Comparison of ENCODE assay signal across 17 cellular contexts in the genomic region with DNA sequence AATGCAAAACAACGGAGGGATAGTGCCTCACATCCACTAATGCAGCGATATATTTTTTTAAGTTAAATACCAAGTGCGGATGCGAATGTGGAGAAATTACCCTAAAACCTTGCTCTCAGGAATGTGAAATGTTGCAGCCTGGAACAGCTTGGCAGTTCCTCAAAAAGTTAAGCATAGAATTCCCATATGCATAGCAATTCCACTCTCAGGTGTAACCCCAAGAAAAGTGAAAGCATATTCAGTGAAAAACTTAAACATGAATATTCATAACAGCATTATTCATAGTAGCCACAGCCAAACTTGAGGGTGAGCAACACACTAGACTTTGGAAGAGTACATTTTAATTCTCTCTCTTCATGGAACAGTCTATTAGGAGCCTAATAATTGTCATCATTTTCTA.
DNase-seq lines count a peak whose midpoint lies in the region; ATAC-seq, FAIRE-seq and TF ChIP-seq lines count a peak whose summit lies in the region.
"Had no signal": no experiment of that assay in that cellular context is flagged by ENCODE, and none has a peak within 500 bp of the region (broad histone marks: within the 10 kb centered on the region; RNA-seq: fewer than 3 reads in every experiment).

No MANE protein-coding gene starts in this region.

- H3K27me3 Mint-ChIP-seq in astrocyte (ENCODE audit: low read depth, unreplicated experiment), result no peaks in the 10 kb centered on the region

- H3K9me3 Mint-ChIP-seq in astrocyte (ENCODE audit: unreplicated experiment), result peaks cover 4% of the 10 kb centered on the region

- no peak overlapping the region for H3K9ac ChIP-seq in HCT116 (ENCODE audit: low read length)
- H3K9ac ChIP-seq in astrocyte (ENCODE audit: low read length), result no peak overlapping the region
- H3K9ac ChIP-seq: BLaER1 had no signal

- intact Hi-C loops in HCT116 (cut with micrococcal nuclease), result no loop called here
- intact Hi-C loops in uterus (cut with DNase I; ENCODE audit: low total_unique reads), result no loop called here

- H3K4me2 ChIP-seq in HCT116 (ENCODE audit: low read length) (0 out of 2 replicates have a peak overlapping the region, but pooled peaks have one; percentile 54), astrocyte (ENCODE audit: low read length) (no peak overlapping the region), osteoblast (ENCODE audit: insufficient read depth, low read length) (no peak overlapping the region)
- H3K4me2 ChIP-seq: BLaER1 had no signal

- TF ChIP-seq POLR2A in HCT116 (IDR thresholded peaks at IDR 0.05; ENCODE audit: borderline replicate concordance, extremely low read depth, insufficient read depth, insufficient read length) (no peak), uterus (IDR thresholded peaks at IDR 0.05) (no peak), GM12891 (IDR thresholded peaks at IDR 0.05; ENCODE audit: low read depth, low read length) (no peak)

- H3K4me3 ChIP-seq in HCT116 (replicated peaks in 1 of 2; ENCODE audit: low read depth in 1 of 2, low read length in 2 of 2) (no peak overlapping the region), astrocyte (ENCODE audit: insufficient read depth, low read depth, low read length) (no peak overlapping the region), osteoblast (ENCODE audit: insufficient read depth, low read length) (no peak overlapping the region), uterus (no peak overlapping the region)
- H3K4me3 ChIP-seq: BLaER1 had no signal

- TF ChIP-seq RAD21 in HCT116 (IDR thresholded peaks at IDR 0.05; ENCODE audit: low read depth), result no peak

- H2AFZ ChIP-seq in HCT116 (ENCODE audit: low read depth, low read length, poor library complexity, severe bottlenecking) (no peak overlapping the region), astrocyte (ENCODE audit: low read depth, low read length) (no peak overlapping the region), osteoblast (ENCODE audit: low read length) (no peak overlapping the region)

- no peak for TF ChIP-seq CTCF in HCT116 (IDR thresholded peaks at IDR 0.05 in 2 of 3, conservative IDR thresholded peaks at IDR 0.05 in 1 of 3; ENCODE audit: borderline replicate concordance in 1 of 3, insufficient read depth in 1 of 3, low read depth in 2 of 3, low read length in 2 of 3)
- no peak for TF ChIP-seq CTCF in astrocyte (IDR thresholded peaks at IDR 0.05; ENCODE audit: insufficient read depth, low read depth, low read length)
- no peak for TF ChIP-seq CTCF in osteoblast (IDR thresholded peaks at IDR 0.05; ENCODE audit: extremely low read depth, low read depth, low read length)
- no peak for TF ChIP-seq CTCF in uterus (IDR thresholded peaks at IDR 0.05)

- H3K27me3 ChIP-seq in HCT116 (ENCODE audit: insufficient read depth, low read length) (no peaks in the 10 kb centered on the region), astrocyte (ENCODE audit: insufficient read depth, low read length) (no peaks in the 10 kb centered on the region), osteoblast (ENCODE audit: insufficient read depth, low read length) (no peaks in the 10 kb centered on the region), uterus (no peaks in the 10 kb centered on the region)
- H3K27me3 ChIP-seq: BLaER1 had no signal

- POLR2A ChIA-PET in HCT116 (lab: Charles Lee), result no interaction called here

- H3K36me3 ChIP-seq in HCT116 (ENCODE audit: control insufficient read depth in 1 of 2, insufficient read depth in 2 of 2, low read length in 2 of 2) (no peaks in the 10 kb centered on the region), astrocyte (ENCODE audit: insufficient read depth, low read length) (no peaks in the 10 kb centered on the region), osteoblast (ENCODE audit: insufficient read depth, low read length) (no peaks in the 10 kb centered on the region), uterus (no peaks in the 10 kb centered on the region)
- H3K36me3 ChIP-seq: BLaER1 had no signal

- ATAC-seq in HCT116, result no peak
- ATAC-seq in GM21360 (IDR thresholded peaks at IDR 0.05; ENCODE audit: unreplicated experiment), result no peak
- ATAC-seq in GM21619 (IDR thresholded peaks at IDR 0.05; ENCODE audit: unreplicated experiment), result no peak

- H4K20me1 ChIP-seq in HCT116 (ENCODE audit: insufficient read depth) (no peaks in the 10 kb centered on the region), astrocyte (ENCODE audit: insufficient read depth, low read length) (no peaks in the 10 kb centered on the region), osteoblast (ENCODE audit: insufficient read depth, low read length) (no peaks in the 10 kb centered on the region)
- H4K20me1 ChIP-seq: BLaER1 had no signal

- H3K4me1 ChIP-seq in HCT116 (ENCODE audit: control insufficient read depth in 1 of 2, insufficient read depth in 2 of 2, low read length in 2 of 2) (peaks cover 34 to 40% of the 10 kb centered on the region in 2 experiments), astrocyte (ENCODE audit: insufficient read depth, low read length) (peaks cover 63% of the 10 kb centered on the region), osteoblast (ENCODE audit: insufficient read depth, low read length) (peaks cover 48% of the 10 kb centered on the region), uterus (peaks cover 0 to 8% of the 10 kb centered on the region in 2 donors)

- BruUV-seq in HCT116 (replicated peaks; lab: Mats Ljungman, UMichigan), result no TSS peak

- RAD21 ChIA-PET in HCT116 (lab: Charles Lee; ENCODE audit: low non-redundant PET in 1 of 2, low total read pairs in 2 of 2, uncharacterized antibody in 2 of 2, unreplicated experiment in 2 of 2), result no interaction called here

- CTCF ChIA-PET in HCT116 (lab: Charles Lee), result no interaction called here

- no peaks in the 10 kb centered on the region for H3K79me2 ChIP-seq in HCT116 (ENCODE audit: insufficient read depth, low read length)
- H3K79me2 ChIP-seq in astrocyte (ENCODE audit: insufficient read depth, low read length), result no peaks in the 10 kb centered on the region
- no peaks in the 10 kb centered on the region for H3K79me2 ChIP-seq in osteoblast (ENCODE audit: insufficient read depth, low read length)

- H3K27ac ChIP-seq in HCT116 (ENCODE audit: low read depth, low read length) (no peak overlapping the region), astrocyte (ENCODE audit: low read depth, low read length) (peak overlapping the region; percentile 91), osteoblast (ENCODE audit: low read depth, low read length) (peak overlapping the region; percentile 74), uterus (peak overlapping the region; percentile 36 to 84)
- H3K27ac ChIP-seq: BLaER1 had no signal

- H3K4me1 Mint-ChIP-seq in astrocyte (ENCODE audit: low read depth, unreplicated experiment), result peaks cover 57% of the 10 kb centered on the region
- H3K4me1 Mint-ChIP-seq: CD14-positive monocyte; CD4-positive, alpha-beta memory T cell had no signal

- H3K9me3 ChIP-seq in HCT116 (ENCODE audit: control insufficient read depth in 1 of 2, insufficient read depth in 1 of 2, low read depth in 1 of 2, low read length in 2 of 2) (no peaks in the 10 kb centered on the region), astrocyte (ENCODE audit: insufficient read depth, low read depth, low read length) (no peaks in the 10 kb centered on the region), osteoblast (ENCODE audit: low read depth, low read length) (no peaks in the 10 kb centered on the region), uterus (no peaks in the 10 kb centered on the region)
- H3K9me3 ChIP-seq: BLaER1 had no signal

- DNase-seq in HCT116 (ENCODE audit: low read depth, low spot score) (no peak), astrocyte (ENCODE audit: low read depth) (no peak), osteoblast (ENCODE audit: insufficient read length, low spot score, missing footprints) (no peak), uterus (no peak), GM12891 (ENCODE audit: insufficient read length, low spot score) (no peak)
- DNase-seq: CD4-positive, alpha-beta memory T cell; DMS153; DMS79; GDM1; GOT3; H7; KG1 had no signal

- H3K4me3 Mint-ChIP-seq in astrocyte (ENCODE audit: unreplicated experiment), result no peak overlapping the region
- H3K4me3 Mint-ChIP-seq: CD14-positive monocyte; CD4-positive, alpha-beta memory T cell had no signal

- no peak for FAIRE-seq in astrocyte (lab: Jason Lieb, UNC)
- FAIRE-seq in GM12891 (lab: Jason Lieb, UNC), result no peak
- FAIRE-seq: A204.1 had no signal

- no peak overlapping the region for H3K27ac Mint-ChIP-seq in astrocyte (ENCODE audit: unreplicated experiment)
- H3K27ac Mint-ChIP-seq: CD14-positive monocyte; CD4-positive, alpha-beta memory T cell had no signal

- peaks cover 3% of the 10 kb centered on the region for H3K36me3 Mint-ChIP-seq in astrocyte (ENCODE audit: low read depth, unreplicated experiment)
- H3K36me3 Mint-ChIP-seq: CD14-positive monocyte; CD4-positive, alpha-beta memory T cell had no signal

- H3K9me2 ChIP-seq in HCT116 (ENCODE audit: insufficient read depth), result no peaks in the 10 kb centered on the region

TF ChIP-seq in HCT116, 20 proteins besides CTCF, POLR2A, EP300 and RAD21 (continues in another document):
- TF ChIP-seq TCF7L2 (IDR thresholded peaks at IDR 0.05; ENCODE audit: borderline replicate concordance, extremely low read depth, insufficient read depth, insufficient read length) (no peak), CBX3 (IDR thresholded peaks at IDR 0.05; ENCODE audit: low read depth) (no peak), YY1 (IDR thresholded peaks at IDR 0.05; ENCODE audit: extremely low read depth, insufficient replicate concordance, low read depth, low read length) (no peak), ZFX (IDR thresholded peaks at IDR 0.05) (no peak), ZNF274 (IDR thresholded peaks at IDR 0.05; ENCODE audit: low read depth, low read length) (no peak)
- TF ChIP-seq, protein P1, sequence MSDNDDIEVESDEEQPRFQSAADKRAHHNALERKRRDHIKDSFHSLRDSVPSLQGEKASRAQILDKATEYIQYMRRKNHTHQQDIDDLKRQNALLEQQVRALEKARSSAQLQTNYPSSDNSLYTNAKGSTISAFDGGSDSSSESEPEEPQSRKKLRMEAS (IDR thresholded peaks at IDR 0.05), result no peak

TF ChIP-seq in GM12891, 5 proteins besides CTCF, POLR2A, EP300 and RAD21:
- no peak for TF ChIP-seq POLR2AphosphoS5 (IDR thresholded peaks at IDR 0.05; ENCODE audit: low read depth, low read length)
- TF ChIP-seq TAF1 (IDR thresholded peaks at IDR 0.05; ENCODE audit: low read depth, low read length), result no peak
- TF ChIP-seq PAX5 (IDR thresholded peaks at IDR 0.05; ENCODE audit: insufficient read depth, low read length, severe bottlenecking), result no peak
- TF ChIP-seq POU2F2 (IDR thresholded peaks at IDR 0.05; ENCODE audit: low read depth, low read length), result no peak
- no peak for TF ChIP-seq SPI1 (IDR thresholded peaks at IDR 0.05; ENCODE audit: low read depth, low read length)
